ENCODE assay signal across 15 cellular contexts in the genomic region with DNA sequence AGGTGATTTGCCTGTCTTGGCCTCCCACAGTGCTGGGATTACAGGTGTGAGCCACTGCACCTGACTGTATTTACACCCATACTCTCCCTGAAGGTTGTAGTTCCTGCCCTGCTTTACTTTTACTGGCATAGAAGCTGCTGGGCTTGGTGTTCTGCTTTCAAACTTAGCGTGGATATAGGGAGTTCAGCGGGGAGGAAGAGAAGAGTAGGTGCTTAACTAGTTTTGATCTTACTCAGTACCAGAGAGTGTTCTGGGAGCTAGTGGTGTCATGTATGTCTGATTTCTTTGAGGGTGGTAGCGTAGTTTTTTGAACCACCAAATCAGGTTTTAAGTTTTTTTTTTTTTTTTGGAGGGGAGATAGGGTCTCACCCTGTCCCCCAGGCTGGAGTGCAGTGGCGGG. TPM values are rescaled to one million over a fixed set of nuclear protein-coding genes. Genes with fewer than 3 reads are reported as not detected.
DNase-seq lines count a peak whose midpoint lies in the region; ATAC-seq and TF ChIP-seq lines count a peak whose summit lies in the region.
"Had no signal": no experiment of that assay in that cellular context is flagged by ENCODE, and none has a peak within 500 bp of the region (broad histone marks: within the 10 kb centered on the region; RNA-seq: fewer than 3 reads in every experiment).

No MANE protein-coding gene starts in this region.

- 0 out of 2 replicates have a peak overlapping the region, but pooled peaks have one; percentile 57 for H3K27ac ChIP-seq in SK-N-MC
- H3K27ac ChIP-seq in body of pancreas: no peak overlapping the region
- H3K27ac ChIP-seq: C4-2B, neural progenitor cell, thoracic aorta had no signal

- no peaks in the 10 kb centered on the region for H3K27me3 Mint-ChIP-seq in T-cell

- intact Hi-C loops in body of pancreas (cut with DNase I): no loop called here

- WGBS in body of pancreas, 2 donors: 84 to 100% methylated on average over 3 to 4 of the region's 4 CpGs

- CTCF ChIA-PET in T-cell (lab: Charles Lee): interaction anchor here in 1 of 2 donors (0.7 kb wide), 1 partner anchor 10 kb away, joined by 4 read pairs; no protein-coding TSS in a partner anchor

- no peak overlapping the region for H3K4me3 ChIP-seq in GM06990 (replicated peaks; ENCODE audit: low read depth, low read length)
- no peak overlapping the region for H3K4me3 ChIP-seq in SK-N-MC
- H3K4me3 ChIP-seq in body of pancreas: no peak overlapping the region
- H3K4me3 ChIP-seq: esophagus squamous epithelium, lower lobe of right lung, neural progenitor cell, thoracic aorta had no signal

- no peaks in the 10 kb centered on the region for H3K9me3 Mint-ChIP-seq in T-cell
- H3K9me3 Mint-ChIP-seq: HFFc6, neural progenitor cell had no signal

- peak overlapping the region in 1 of 3 donors; percentile 17 for H3K4me3 Mint-ChIP-seq in T-cell
- H3K4me3 Mint-ChIP-seq: HFFc6, neural progenitor cell had no signal

- H3K4me1 ChIP-seq in body of pancreas: peaks cover 7% of the 10 kb centered on the region
- H3K4me1 ChIP-seq: neural progenitor cell had no signal

- peaks cover 3% of the 10 kb centered on the region for H3K36me3 Mint-ChIP-seq in T-cell

- POLR2A ChIA-PET in T-cell (lab: Charles Lee): interaction anchor here in 1 of 2 donors (0.6 kb wide), 2 partner anchors 172 to 449 kb away, joined by 3 read pairs; no protein-coding TSS in a partner anchor

- DNase-seq in GM06990 (ENCODE audit: extremely low read depth, insufficient read length) (peak; percentile 65), SK-N-MC (ENCODE audit: low read depth, low spot score) (no peak), cerebellar nuclear complex (lab: John Stamatoyannopoulos, UW) (no peak), T-cell (no peak), NCI-H1105 treated with DMSO at 0.1 percent for 48 hours (lab: John Stamatoyannopoulos, UW) (no peak), body of pancreas (no peak)
- DNase-seq: activated CD4-positive, alpha-beta T cell treated with anti-CD3 and anti-CD28 coated beads for 4 hours; esophagus squamous epithelium; HFFc6; lower lobe of right lung had no signal

- peak; percentile 39 for ATAC-seq in GM18858 (IDR thresholded peaks at IDR 0.05; ENCODE audit: unreplicated experiment)
- ATAC-seq in HG02588 (IDR thresholded peaks at IDR 0.05; ENCODE audit: unreplicated experiment): peak; percentile 51
- ATAC-seq in T-cell (replicated peaks in 1 of 4): no peak
- no peak for ATAC-seq in body of pancreas
- ATAC-seq: lower lobe of right lung had no signal

- H3K36me3 ChIP-seq in GM06990 (ENCODE audit: control insufficient read depth, insufficient read depth, low read length): peaks cover 3% of the 10 kb centered on the region; the same call in 1 of the 2 replicates
- H3K36me3 ChIP-seq in SK-N-MC (ENCODE audit: insufficient read depth, low read length): peaks cover 66% of the 10 kb centered on the region
- H3K36me3 ChIP-seq in body of pancreas (replicated peaks in 1 of 2; ENCODE audit: insufficient read depth in 1 of 2, low read depth in 2 of 2): no peaks in the 10 kb centered on the region
- H3K36me3 ChIP-seq: lower lobe of right lung, neural progenitor cell, thoracic aorta had no signal

- no peak overlapping the region for H3K27ac Mint-ChIP-seq in T-cell
- H3K27ac Mint-ChIP-seq: HFFc6, neural progenitor cell had no signal

- TF ChIP-seq CTCF in GM06990 (IDR thresholded peaks at IDR 0.05; ENCODE audit: insufficient read depth, low read length, poor library complexity, severe bottlenecking) (no peak), body of pancreas (IDR thresholded peaks at IDR 0.05) (no peak)

- TF ChIP-seq POLR2A in body of pancreas (IDR thresholded peaks at IDR 0.05): no peak

- H3K27me3 ChIP-seq in GM06990 (replicated peaks; ENCODE audit: control insufficient read depth, insufficient read depth, low read length): no peaks in the 10 kb centered on the region
- H3K27me3 ChIP-seq in body of pancreas: no peaks in the 10 kb centered on the region
- H3K27me3 ChIP-seq: esophagus squamous epithelium, neural progenitor cell had no signal

- peaks cover 46 to 52% (median 51%) of the 10 kb centered on the region in 3 donors for H3K4me1 Mint-ChIP-seq in T-cell

- H3K9me3 ChIP-seq in SK-N-MC (ENCODE audit: low read depth, low read length) (no peaks in the 10 kb centered on the region), body of pancreas (no peaks in the 10 kb centered on the region)
- H3K9me3 ChIP-seq: esophagus squamous epithelium, lower lobe of right lung, thoracic aorta had no signal

- no peak overlapping the region for H3K9ac ChIP-seq in SK-N-MC (ENCODE audit: insufficient read length)
- H3K9ac ChIP-seq: neural progenitor cell had no signal

RNA-seq across cellular contexts. Expression of a gene that starts 13.8 kb away (rescaled TPM):
- total RNA-seq in T-cell: 10 to 100 TPM; 17.7 to 25.0 (median 18.7) TPM
- 1 to 10 TPM; 6.3 to 6.7 TPM for total RNA-seq in body of pancreas

Comparison
In these comparisons a context has a peak if more than half of its experiments do, and no peak if none do; other contexts are left out.
1. ATAC-seq: peak in GM18858 (single experiment) and HG02588 (single experiment); none in T-cell (0 of 4) and body of pancreas (single experiment).